Comparison of ENCODE assay signal across 11 cellular contexts in the genomic region with DNA sequence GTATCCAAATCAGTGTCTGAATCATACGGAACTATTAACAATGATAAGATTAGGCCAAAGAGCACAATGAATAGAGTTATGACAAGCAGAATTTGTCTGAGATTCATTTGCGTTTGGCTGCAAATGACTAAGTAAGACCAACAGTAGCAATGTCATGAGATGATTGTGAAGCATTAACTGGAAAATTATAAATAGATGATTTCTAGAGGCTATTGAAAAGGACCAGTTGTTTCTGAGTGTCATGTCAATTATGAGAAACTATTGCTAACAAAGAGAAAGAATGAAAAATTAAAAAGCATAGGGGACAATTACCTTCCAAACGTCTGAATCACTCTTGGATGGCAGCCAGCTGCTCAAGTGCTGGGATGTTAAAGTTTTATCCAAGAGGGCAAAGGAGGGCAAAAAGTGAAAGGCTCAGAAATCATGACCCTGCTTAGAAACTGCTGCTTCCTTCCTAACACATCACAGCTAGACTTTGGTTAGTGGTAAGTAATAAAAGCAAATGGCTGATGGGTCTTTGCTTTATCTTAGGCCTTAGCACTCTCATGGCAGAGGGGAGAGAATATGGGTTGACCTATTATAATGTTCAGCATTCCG.
DNase-seq lines count a peak whose midpoint lies in the region; ATAC-seq lines count a peak whose summit lies in the region.
"Had no signal": no experiment of that assay in that cellular context is flagged by ENCODE, and none has a peak within 500 bp of the region (broad histone marks: within the 10 kb centered on the region; RNA-seq: fewer than 3 reads in every experiment).

No MANE protein-coding gene starts in this region.

- H3K9me3 ChIP-seq in MG63 = no peaks in the 10 kb centered on the region
- H3K9me3 ChIP-seq in mesenchymal stem cell (ENCODE audit: control insufficient read depth, low read length) = peaks cover 7% of the 10 kb centered on the region

- no peak overlapping the region for H2AFZ ChIP-seq in mesenchymal stem cell (ENCODE audit: low read depth, low read length)

- no peaks in the 10 kb centered on the region for H3K36me3 Mint-ChIP-seq in T-cell

- H3K18ac ChIP-seq in mesenchymal stem cell (ENCODE audit: low read depth in 1 of 2, low read length in 2 of 2) = no peak overlapping the region

- H4K91ac ChIP-seq in mesenchymal stem cell (ENCODE audit: low read length) = no peak overlapping the region

- H3K79me1 ChIP-seq in mesenchymal stem cell (replicated peaks; ENCODE audit: low read length, poor library complexity, severe bottlenecking) = no peaks in the 10 kb centered on the region

- H3K9ac ChIP-seq in mesenchymal stem cell (ENCODE audit: low read length) = peak overlapping the region; percentile 1
- H3K9ac ChIP-seq: KMS-11 had no signal

- H3K4me1 ChIP-seq in mesenchymal stem cell (ENCODE audit: control insufficient read depth, insufficient read depth, low read depth, low read length) = no peaks in the 10 kb centered on the region

- no peak overlapping the region for H2BK15ac ChIP-seq in mesenchymal stem cell (ENCODE audit: low read depth, poor library complexity, severe bottlenecking)

- H2BK5ac ChIP-seq in mesenchymal stem cell (ENCODE audit: low read depth, low read length, poor library complexity, severe bottlenecking) = no peak overlapping the region

- H3K4me3 ChIP-seq in MG63 = no peak overlapping the region
- H3K4me3 ChIP-seq in mesenchymal stem cell (ENCODE audit: insufficient read depth in 1 of 2, low read depth in 1 of 2, low read length in 2 of 2) = no peak overlapping the region

- no peak for ATAC-seq in T-cell (replicated peaks in 1 of 4)
- ATAC-seq in GM21717 (IDR thresholded peaks at IDR 0.05; ENCODE audit: unreplicated experiment) = no peak
- ATAC-seq in GM19463 (IDR thresholded peaks at IDR 0.05; ENCODE audit: unreplicated experiment) = no peak

- H2AK5ac ChIP-seq in mesenchymal stem cell (ENCODE audit: low read length, severe bottlenecking) = no peak overlapping the region

- no peak overlapping the region for H3K4ac ChIP-seq in mesenchymal stem cell (ENCODE audit: low read depth in 1 of 2, low read length in 2 of 2)

- H3K4me1 Mint-ChIP-seq in T-cell = no peaks in the 10 kb centered on the region

- peak; percentile 80 for DNase-seq in ACHN
- peak; percentile 56 for DNase-seq in MG63
- DNase-seq in mesenchymal stem cell = peak; percentile 69
- DNase-seq in T-cell = no peak
- DNase-seq in dedifferentiated amniotic fluid mesenchymal stem cell (ENCODE audit: extremely low spot score) = no peak
- DNase-seq: aorta, T-helper 2 cell had no signal

- no peak overlapping the region for H3K27ac Mint-ChIP-seq in T-cell

- H3K27me3 Mint-ChIP-seq in T-cell = peaks cover 0 to 1% of the 10 kb centered on the region in 2 donors

- H3K4me2 ChIP-seq in mesenchymal stem cell (ENCODE audit: low read length, poor library complexity, severe bottlenecking) = no peak overlapping the region
- H3K4me2 ChIP-seq: KMS-11 had no signal

- H2BK12ac ChIP-seq in mesenchymal stem cell (ENCODE audit: low read length in 2 of 2) = no peak overlapping the region

- POLR2A ChIA-PET in T-cell (lab: Charles Lee) = no interaction called here

- no peak overlapping the region for H4K8ac ChIP-seq in mesenchymal stem cell (ENCODE audit: low read length)

- H3K27me3 ChIP-seq in MG63 = no peaks in the 10 kb centered on the region
- peaks cover 0 to 6% of the 10 kb centered on the region in 2 experiments for H3K27me3 ChIP-seq in mesenchymal stem cell (ENCODE audit: control insufficient read depth in 1 of 2, insufficient read depth in 1 of 2, low read length in 2 of 2)

- 36% methylated on average over 3 of the region's 4 CpGs for WGBS in mesenchymal stem cell

- no peak overlapping the region for H3K4me3 Mint-ChIP-seq in T-cell

- CTCF ChIA-PET in T-cell (lab: Charles Lee) = no interaction called here

- peak overlapping the region; percentile 83 for H3K27ac ChIP-seq in cingulate gyrus (ENCODE audit: low read depth, low read length)
- H3K27ac ChIP-seq in mesenchymal stem cell (ENCODE audit: low read length, poor library complexity, severe bottlenecking) = peak overlapping the region; percentile 82
- H3K27ac ChIP-seq: KMS-11 had no signal

- H3K14ac ChIP-seq in mesenchymal stem cell (ENCODE audit: low read length in 2 of 2) = no peak overlapping the region

- no peak overlapping the region for H3K23ac ChIP-seq in mesenchymal stem cell (ENCODE audit: low read length in 2 of 2)

- in situ Hi-C loops in ACHN (cut with HindIII; ENCODE audit: low pct_ligation_motif_present, low pct_unique_long_range_greater_than_20kb, low sequenced_read_pairs) = no loop called here

- no peak overlapping the region for H2BK120ac ChIP-seq in mesenchymal stem cell (ENCODE audit: low read depth, low read length)

- H3K36me3 ChIP-seq in MG63 (no peaks in the 10 kb centered on the region), mesenchymal stem cell (ENCODE audit: control insufficient read depth in 1 of 2, insufficient read depth in 2 of 2, low read depth in 1 of 2, low read length in 2 of 2) (no peaks in the 10 kb centered on the region)

- H3K9me3 Mint-ChIP-seq in T-cell = peaks cover 0 to 4% (median 3%) of the 10 kb centered on the region in 3 donors

Comparison
In these comparisons a context has a peak if more than half of its experiments do, and no peak if none do; other contexts are left out.
1. DNase-seq: peak in ACHN (single experiment), MG63 (single experiment) and mesenchymal stem cell (single experiment); none in T-cell (0 of 34) and dedifferentiated amniotic fluid mesenchymal stem cell (single experiment).